2 cellular contexts compared by ENCODE assay signal in genomic region chr1:61184714-61185106, GRCh38.
TF ChIP-seq lines count a peak whose summit lies in the region.

No MANE protein-coding gene starts in this region.

TF ChIP-seq in SK-N-SH, 30 proteins besides CTCF, POLR2A, EP300 and RAD21:
- TF ChIP-seq GATA2 (CRISPR knock-in tag; IDR thresholded peaks at IDR 0.05): no peak
TF ChIP-seq in SK-N-SH: peak in this region for 0.

TF ChIP-seq in H1, 55 proteins besides CTCF, POLR2A, EP300 and RAD21:
- TF ChIP-seq EZH2 (IDR thresholded peaks at IDR 0.05; ENCODE audit: low read depth, low read length, severe bottlenecking) (no peak), ASH2L (IDR thresholded peaks at IDR 0.05; ENCODE audit: low read length) (no peak), ZNF274 (IDR thresholded peaks at IDR 0.05; ENCODE audit: borderline replicate concordance, extremely low read depth, low read length) (no peak), SP1 (IDR thresholded peaks at IDR 0.05; ENCODE audit: low read depth, low read length) (no peak), CEBPB (IDR thresholded peaks at IDR 0.05; ENCODE audit: low read depth, low read length) (no peak), JUN (IDR thresholded peaks at IDR 0.05; ENCODE audit: low read depth, low read length) (no peak), EGR1 (IDR thresholded peaks at IDR 0.05; ENCODE audit: borderline replicate concordance, low read depth, low read length) (no peak), TAF7 (optimal IDR thresholded peaks at IDR 0.05; ENCODE audit: borderline replicate concordance, low read depth, low read length) (no peak), TEAD4 (IDR thresholded peaks at IDR 0.05; ENCODE audit: low read depth, low read length) (no peak), SIRT6 (IDR thresholded peaks at IDR 0.05; ENCODE audit: low read length) (no peak), BRCA1 (IDR thresholded peaks at IDR 0.05; ENCODE audit: low read depth, low read length) (no peak), KDM5A (IDR thresholded peaks at IDR 0.05; ENCODE audit: low read length) (no peak), SIX5 (IDR thresholded peaks at IDR 0.05; ENCODE audit: low read depth, low read length) (no peak), SP4 (IDR thresholded peaks at IDR 0.05; ENCODE audit: low read length) (no peak), NRF1 (IDR thresholded peaks at IDR 0.05; ENCODE audit: low read depth, low read length) (no peak), JUND (IDR thresholded peaks at IDR 0.05; ENCODE audit: low read length) (no peak), MAFK (IDR thresholded peaks at IDR 0.05; ENCODE audit: low read depth, low read length) (no peak)
